ENCODE assay signal across 8 cellular contexts in the genomic region with DNA sequence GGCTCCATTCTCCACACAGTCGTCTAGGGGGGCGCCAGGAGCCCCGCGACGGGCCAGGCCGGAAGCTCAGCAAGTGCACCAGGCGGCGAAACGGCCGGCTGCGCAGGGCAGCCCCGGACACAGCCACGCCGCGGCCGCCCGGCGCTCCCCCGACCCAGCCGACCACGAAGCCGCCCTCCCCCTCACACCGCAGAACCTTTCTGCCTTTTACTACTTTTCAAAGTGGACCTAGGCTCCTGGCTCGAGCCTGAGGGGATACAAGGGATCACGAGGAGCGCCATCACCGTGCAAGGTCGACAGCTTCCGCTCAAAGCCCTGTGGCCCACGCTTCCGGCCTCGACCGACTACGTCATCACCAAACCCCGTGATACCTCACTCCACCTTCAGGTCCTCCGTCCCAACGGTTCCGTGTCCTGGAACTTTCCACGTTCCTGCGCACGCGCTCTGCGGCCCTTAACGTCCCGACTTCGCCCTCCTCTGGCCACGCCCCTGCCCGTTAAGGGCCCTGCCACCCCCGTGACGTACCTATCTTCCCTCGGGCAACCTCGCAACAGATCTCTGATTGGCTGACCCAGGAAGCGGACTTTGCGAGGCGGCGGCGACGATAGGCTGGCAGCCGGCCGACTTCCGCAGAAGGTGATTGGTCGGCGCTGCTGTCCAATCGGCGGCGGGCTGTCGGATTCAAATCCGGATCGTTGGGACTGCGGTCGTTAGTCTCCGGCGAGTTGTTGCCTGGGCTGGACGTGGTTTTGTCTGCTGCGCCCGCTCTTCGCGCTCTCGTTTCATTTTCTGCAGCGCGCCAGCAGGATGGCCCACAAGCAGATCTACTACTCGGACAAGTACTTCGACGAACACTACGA. TPM values are rescaled to one million over a fixed set of nuclear protein-coding genes. Genes with fewer than 3 reads are reported as not detected.
A peak's percentile ranks its signal among the peaks of the same experiment; 100 is the strongest.
DNase-seq lines count a peak whose midpoint lies in the region; ATAC-seq, FAIRE-seq and TF ChIP-seq lines count a peak whose summit lies in the region.

Gene CKS2 (plus strand): TSS at position 710 of the 860 bp plus-strand sequence. CDS start 98 bp downstream, at position 808.

- peak; percentile 98 for FAIRE-seq in urothelium cell line (lab: Jason Lieb, UNC)

- TF ChIP-seq CTCF in ascending aorta (IDR thresholded peaks at IDR 0.05) (no peak), right atrium auricular region (IDR thresholded peaks at IDR 0.05) (peak in 1 of 2 donors; percentile 14), psoas muscle (IDR thresholded peaks at IDR 0.05) (no peak)

- H3K9me3 Mint-ChIP-seq in T-helper 2 cell treated with Interferon-gamma antibody and Interleukin-4, amounts not matched to agents 5 μg/mL and 100 μg/mL, for 36 hours: no peaks in the 10 kb centered on the region

- H3K27ac Mint-ChIP-seq in T-helper 2 cell treated with Interferon-gamma antibody and Interleukin-4, amounts not matched to agents 5 μg/mL and 100 μg/mL, for 36 hours: peak within 1 kb of the TSS; percentile 100

- H3K36me3 ChIP-seq in ascending aorta (no peaks in the 10 kb centered on the region), right atrium auricular region (no peaks in the 10 kb centered on the region), psoas muscle (ENCODE audit: insufficient read depth in 1 of 2, low read depth in 1 of 2) (peaks cover 0 to 26% of the 10 kb centered on the region in 2 donors)

- ATAC-seq in GM18502 (IDR thresholded peaks at IDR 0.05; ENCODE audit: poor library complexity, unreplicated experiment) (peak; percentile 89), HG02970 (IDR thresholded peaks at IDR 0.05; ENCODE audit: low FRiP score, unreplicated experiment) (peak; percentile 91), psoas muscle (peak; percentile 94 to 97 (median 96))

- peak within 1 kb of the TSS; percentile 96 for H3K4me3 Mint-ChIP-seq in T-helper 2 cell treated with Interferon-gamma antibody and Interleukin-4, amounts not matched to agents 5 μg/mL and 100 μg/mL, for 36 hours

- DNase-seq in NCI-H1930 (lab: John Stamatoyannopoulos, UW) (peak; percentile 99), ascending aorta (ENCODE audit: low spot score in 2 of 2) (peak; percentile 99 to 100), right atrium auricular region (ENCODE audit: low spot score) (peak; percentile 100), psoas muscle (peak; percentile 100), urothelium cell line (ENCODE audit: low spot score) (peak; percentile 98)
- peak; percentile 100 for DNase-seq in T-helper 2 cell treated with Interferon-gamma antibody and Interleukin-4, amounts not matched to agents 5 μg/mL and 100 μg/mL, for 36 hours (ENCODE audit: low spot score)

- H3K4me1 Mint-ChIP-seq in T-helper 2 cell treated with Interferon-gamma antibody and Interleukin-4, amounts not matched to agents 5 μg/mL and 100 μg/mL, for 36 hours (ENCODE audit: low read depth): peaks cover 38% of the 10 kb centered on the region

- peak within 1 kb of the TSS; percentile 100 for H3K27ac ChIP-seq in ascending aorta
- peak within 1 kb of the TSS; percentile 100 for H3K27ac ChIP-seq in right atrium auricular region
- peak within 1 kb of the TSS; percentile 100 for H3K27ac ChIP-seq in psoas muscle

- H3K4me3 ChIP-seq in ascending aorta (peak within 1 kb of the TSS; percentile 91), right atrium auricular region (peak within 1 kb of the TSS; percentile 72 to 88), psoas muscle (peak within 1 kb of the TSS; percentile 76)

- H3K36me3 Mint-ChIP-seq in T-helper 2 cell treated with Interferon-gamma antibody and Interleukin-4, amounts not matched to agents 5 μg/mL and 100 μg/mL, for 36 hours (ENCODE audit: low read depth): peaks cover 48% of the 10 kb centered on the region

- H3K4me1 ChIP-seq in ascending aorta (peaks cover 3 to 11% of the 10 kb centered on the region in 2 donors), right atrium auricular region (peaks cover 0 to 25% of the 10 kb centered on the region in 2 donors), psoas muscle (peaks cover 22% of the 10 kb centered on the region)

- 0% methylated on average over 64 to 85 of the region's 85 CpGs for WGBS in psoas muscle, 3 donors

- peaks cover 3% of the 10 kb centered on the region for H3K27me3 Mint-ChIP-seq in T-helper 2 cell treated with Interferon-gamma antibody and Interleukin-4, amounts not matched to agents 5 μg/mL and 100 μg/mL, for 36 hours (ENCODE audit: low read depth)

- no peaks in the 10 kb centered on the region for H3K27me3 ChIP-seq in ascending aorta
- no peaks in the 10 kb centered on the region for H3K27me3 ChIP-seq in right atrium auricular region
- H3K27me3 ChIP-seq in psoas muscle (ENCODE audit: insufficient read depth in 3 of 3, low read length in 2 of 3): no peaks in the 10 kb centered on the region

- H3K9me3 ChIP-seq in ascending aorta (no peaks in the 10 kb centered on the region), right atrium auricular region (no peaks in the 10 kb centered on the region), psoas muscle (no peaks in the 10 kb centered on the region)

- intact Hi-C loops in ascending aorta (cut with DNase I): loop anchor here (1.0 to 10.0 kb wide), 6 partner anchors 8 to 1336 kb away; partner anchors contain the start of genes CDK20, SECISBP2 and SPIN1
- intact Hi-C loops in psoas muscle (cut with DNase I): loop anchor here in 1 of 2 donors (5.0 kb wide), 1 partner anchor 797 kb away; no protein-coding TSS in a partner anchor

RNA-seq across cellular contexts. Expression of gene CKS2, which starts in this region (rescaled TPM):
- not detected for total RNA-seq in ascending aorta
- total RNA-seq in right atrium auricular region: 10 to 100 TPM in 1 of 2 donors, 1 to 10 TPM in 1; 7.4 to 10.6 TPM
- total RNA-seq in psoas muscle: 10 to 100 TPM in 2 of 4 donors, 1 to 10 TPM in 2; 3.6 to 14.4 (median 10.6) TPM
- 100 to 1,000 TPM in 1 of 3 donors, 10 to 100 TPM in 2; 25.6 to 170 (median 68.3) TPM for polyA plus RNA-seq in psoas muscle

Comparison
In these comparisons a context has a peak if more than half of its experiments do, and no peak if none do; other contexts are left out.
1. Peak in every context shown above with its lines: DNase-seq, ATAC-seq, H3K4me3 ChIP-seq and H3K27ac ChIP-seq.
2. Peak in DNase-seq, H3K4me3 ChIP-seq and H3K27ac ChIP-seq in ascending aorta; RNA of the gene not detected or under 1 TPM.